Comparison of ENCODE assay signal across 1 cellular context in the genomic region with DNA sequence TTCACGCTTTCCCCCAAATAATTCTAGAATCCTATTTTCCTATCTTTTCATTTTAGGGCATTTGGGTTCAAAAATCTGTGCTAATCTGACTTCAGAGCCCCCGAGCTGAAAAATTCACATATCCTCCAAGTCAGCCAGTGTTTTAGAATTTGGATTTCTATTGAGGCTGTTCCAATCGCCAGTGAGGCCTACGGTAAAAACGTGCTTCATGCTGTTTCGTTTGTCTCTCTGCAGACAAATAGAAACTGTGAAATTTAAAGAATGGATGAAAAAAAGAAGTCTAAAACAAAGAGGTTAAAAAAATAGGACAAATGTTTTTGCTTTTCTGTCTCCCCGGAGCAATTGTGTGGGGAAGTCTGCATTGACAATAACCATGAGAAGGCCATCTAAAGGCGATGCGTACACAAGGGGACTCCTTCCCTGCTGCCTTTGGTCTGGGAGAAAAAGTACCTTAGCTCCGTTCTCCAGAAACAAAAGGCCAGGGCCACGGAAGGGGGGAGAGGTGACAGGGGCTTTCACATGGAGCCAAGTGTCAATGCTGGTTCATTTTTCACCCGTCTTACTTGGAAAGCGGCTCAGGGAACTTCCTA.
TF ChIP-seq lines count a peak whose summit lies in the region.

No MANE protein-coding gene starts in this region.

TF ChIP-seq in H1, 55 proteins besides CTCF, POLR2A, EP300 and RAD21:
- peak; percentile 48; the same call in 1 of the 2 replicates for TF ChIP-seq SUZ12 (IDR thresholded peaks at IDR 0.05; ENCODE audit: low read length)
- no peak for TF ChIP-seq KDM5A (IDR thresholded peaks at IDR 0.05; ENCODE audit: low read length)
- TF ChIP-seq RNF2 (IDR thresholded peaks at IDR 0.05; ENCODE audit: borderline replicate concordance, low read depth, low read length, missing control alignments, poor library complexity, severe bottlenecking) = no peak
- no peak for TF ChIP-seq CREB1 (IDR thresholded peaks at IDR 0.05)
- TF ChIP-seq EZH2 (IDR thresholded peaks at IDR 0.05; ENCODE audit: low read depth, low read length, severe bottlenecking) = peak; percentile 16
- no peak for TF ChIP-seq ASH2L (IDR thresholded peaks at IDR 0.05; ENCODE audit: low read length)
